7 cellular contexts compared by ENCODE assay signal in genomic region chr2:113174369-113174735, GRCh38. TPM values are rescaled to one million over a fixed set of nuclear protein-coding genes. Genes with fewer than 3 reads are reported as not detected.
DNase-seq lines count a peak whose midpoint lies in the region; ATAC-seq and TF ChIP-seq lines count a peak whose summit lies in the region.

No MANE protein-coding gene starts in this region.

- TF ChIP-seq POLR2A in Peyer's patch (IDR thresholded peaks at IDR 0.05): no peak
- TF ChIP-seq POLR2A in esophagus squamous epithelium (IDR thresholded peaks at IDR 0.05): no peak

- peaks cover 35 to 52% of the 10 kb centered on the region in 2 donors for H3K36me3 Mint-ChIP-seq in stimulated activated naive B cell treated with anti-CD40 and anti-IgM and Interleukin-4, amounts not matched to agents 10 μg/mL and 1 μg/mL and 100 μg/mL, for 72 hours

- peak overlapping the region; percentile 85 for H3K27ac Mint-ChIP-seq in stimulated activated naive B cell treated with anti-CD40 and anti-IgM and Interleukin-4, amounts not matched to agents 10 μg/mL and 1 μg/mL and 100 μg/mL, for 72 hours

- WGBS in esophagus squamous epithelium, 2 donors: 67% methylated on average over 1 of the region's 3 CpGs; no CpG with 5 or more reads in 1 of the 2 donors

- H3K4me3 Mint-ChIP-seq in stimulated activated naive B cell treated with anti-CD40 and anti-IgM and Interleukin-4, amounts not matched to agents 10 μg/mL and 1 μg/mL and 100 μg/mL, for 72 hours: peak overlapping the region; percentile 81 to 82

- H3K9me3 ChIP-seq in Peyer's patch (no peaks in the 10 kb centered on the region), esophagus squamous epithelium (no peaks in the 10 kb centered on the region)

- DNase-seq in Peyer's patch: peak in 1 of 3 donors; percentile 47
- no peak for DNase-seq in esophagus squamous epithelium (lab: John Stamatoyannopoulos, UW)
- DNase-seq in stimulated activated naive B cell treated with anti-CD40 and anti-IgM and Interleukin-4, amounts not matched to agents 10 μg/mL and 1 μg/mL and 100 μg/mL, for 72 hours: no peak
- DNase-seq in NOMO-1 treated with DMSO at 0.1 percent for 48 hours (lab: John Stamatoyannopoulos, UW; ENCODE audit: unreplicated experiment): no peak
- no peak for DNase-seq in RPMI8226

- H3K27ac ChIP-seq in Peyer's patch (peak overlapping the region; percentile 68 to 91 (median 78)), esophagus squamous epithelium (peak overlapping the region; percentile 30 to 83 (median 56))

- H3K4me1 Mint-ChIP-seq in stimulated activated naive B cell treated with anti-CD40 and anti-IgM and Interleukin-4, amounts not matched to agents 10 μg/mL and 1 μg/mL and 100 μg/mL, for 72 hours: peaks cover 61 to 82% of the 10 kb centered on the region in 2 donors

- ATAC-seq in stimulated activated naive B cell treated with anti-CD40 and anti-IgM and Interleukin-4, amounts not matched to agents 10 μg/mL and 1 μg/mL and 100 μg/mL, for 72 hours (replicated peaks): peak in 1 of 2 donors; percentile 0
- no peak for ATAC-seq in HG03439 (IDR thresholded peaks at IDR 0.05; ENCODE audit: unreplicated experiment)

- H3K4me3 ChIP-seq in GM12875 (ENCODE audit: low read depth, low read length): peak overlapping the region; percentile 67
- peak overlapping the region; percentile 44 to 59 (median 46) for H3K4me3 ChIP-seq in Peyer's patch
- H3K4me3 ChIP-seq in esophagus squamous epithelium: peak overlapping the region; percentile 4 to 59 (median 34)

- H3K4me1 ChIP-seq in Peyer's patch (peaks cover 0 to 23% (median 8%) of the 10 kb centered on the region in 4 donors), esophagus squamous epithelium (peaks cover 0 to 22% (median 0%) of the 10 kb centered on the region in 3 donors)

- peak; percentile 34; the same call in 1 of the 2 replicates for TF ChIP-seq CTCF in GM12875 (IDR thresholded peaks at IDR 0.05; ENCODE audit: borderline replicate concordance, insufficient read depth, low read depth, low read length)
- no peak for TF ChIP-seq CTCF in Peyer's patch (IDR thresholded peaks at IDR 0.05)
- no peak for TF ChIP-seq CTCF in esophagus squamous epithelium (IDR thresholded peaks at IDR 0.05)

- intact Hi-C loops in esophagus squamous epithelium (cut with DNase I): no loop called here

- H3K27me3 Mint-ChIP-seq in stimulated activated naive B cell treated with anti-CD40 and anti-IgM and Interleukin-4, amounts not matched to agents 10 μg/mL and 1 μg/mL and 100 μg/mL, for 72 hours: no peaks in the 10 kb centered on the region

- H3K36me3 ChIP-seq in Peyer's patch (no peaks in the 10 kb centered on the region), esophagus squamous epithelium (no peaks in the 10 kb centered on the region)

- peaks cover 4 to 5% of the 10 kb centered on the region in 2 donors for H3K9me3 Mint-ChIP-seq in stimulated activated naive B cell treated with anti-CD40 and anti-IgM and Interleukin-4, amounts not matched to agents 10 μg/mL and 1 μg/mL and 100 μg/mL, for 72 hours

- H3K27me3 ChIP-seq in Peyer's patch (no peaks in the 10 kb centered on the region), esophagus squamous epithelium (no peaks in the 10 kb centered on the region)

RNA-seq across cellular contexts. Expression of gene PSD4, which starts 0.6 kb away (rescaled TPM):
- total RNA-seq in Peyer's patch (100 to 1,000 TPM; 125 to 284 (median 212) TPM), esophagus squamous epithelium (10 to 100 TPM; 25.1 to 62.5 (median 50.2) TPM)

RNA-seq across cellular contexts. Expression of gene IL1RN, which starts 47.0 kb away (rescaled TPM):
- total RNA-seq in Peyer's patch (10 to 100 TPM in 2 of 4 donors, 1 to 10 TPM in 1, not detected in 1; 8.0 to 42.7 (median 17.7) TPM), esophagus squamous epithelium (1,000 to 10,000 TPM in 2 of 4 donors, 100 to 1,000 TPM in 2; 594 to 1,539 (median 978) TPM)

Comparison
In these comparisons a context has a peak if more than half of its experiments do, and no peak if none do; other contexts are left out.
1. RNA of gene IL1RN, which starts 47.0 kb away (total RNA-seq): 594 to 1,539 TPM in esophagus squamous epithelium; 8.0 to 42.7 TPM in Peyer's patch; every median in the first group is over 10 times any median in the second.
2. Peak in every context shown above with its lines, with median percentiles within 50 percentile points of each other: H3K4me3 ChIP-seq.